8 cellular contexts compared by ENCODE assay signal in genomic region chr12:6767592-6768384, GRCh38. TPM values are rescaled to one million over a fixed set of nuclear protein-coding genes. Genes with fewer than 3 reads are reported as not detected.
DNase-seq lines count a peak whose midpoint lies in the region; ATAC-seq, FAIRE-seq and TF ChIP-seq lines count a peak whose summit lies in the region.

No MANE protein-coding gene starts in this region.

- H3K27ac ChIP-seq in RWPE2 (ENCODE audit: poor library complexity, severe bottlenecking) (peak overlapping the region; percentile 86), esophagus muscularis mucosa (replicated peaks in 1 of 4) (peak overlapping the region; percentile 95 to 100 (median 96))

- H3K27me3 ChIP-seq in RWPE2 (ENCODE audit: insufficient read depth, poor library complexity, severe bottlenecking), result no peaks in the 10 kb centered on the region
- H3K27me3 ChIP-seq in esophagus muscularis mucosa, result no peaks in the 10 kb centered on the region

- H3K4me1 ChIP-seq in RWPE2 (ENCODE audit: insufficient read depth, poor library complexity, severe bottlenecking) (peaks cover 22% of the 10 kb centered on the region), esophagus muscularis mucosa (peaks cover 57 to 86% (median 84%) of the 10 kb centered on the region in 4 donors)

- no peak for TF ChIP-seq CTCF in RWPE2 (IDR thresholded peaks at IDR 0.05; ENCODE audit: poor library complexity, severe bottlenecking)
- no peak for TF ChIP-seq CTCF in esophagus muscularis mucosa (IDR thresholded peaks at IDR 0.05)

- intact Hi-C loops in esophagus muscularis mucosa (cut with DNase I), result no loop called here

- TF ChIP-seq POLR2A in GM12891 (IDR thresholded peaks at IDR 0.05; ENCODE audit: low read depth, low read length), result no peak
- no peak for TF ChIP-seq POLR2A in esophagus muscularis mucosa (IDR thresholded peaks at IDR 0.05; ENCODE audit: low read depth)

- peak; percentile 85 for FAIRE-seq in GM12891 (lab: Jason Lieb, UNC)

- H3K36me3 ChIP-seq in RWPE2 (ENCODE audit: low read depth) (peaks cover 9% of the 10 kb centered on the region; the same call in 1 of the 2 replicates), esophagus muscularis mucosa (peaks cover 12 to 25% (median 21%) of the 10 kb centered on the region in 4 donors)

- H3K9me3 ChIP-seq in RWPE2 (ENCODE audit: severe bottlenecking) (no peaks in the 10 kb centered on the region), esophagus muscularis mucosa (no peaks in the 10 kb centered on the region)

- no peak for TF ChIP-seq EP300 in esophagus muscularis mucosa (IDR thresholded peaks at IDR 0.05)

- 6% methylated on average over 22 of the region's 31 CpGs for WGBS in esophagus muscularis mucosa

- ATAC-seq in RWPE2 (ENCODE audit: low read depth), result no peak
- no peak for ATAC-seq in GM19467 (IDR thresholded peaks at IDR 0.05; ENCODE audit: unreplicated experiment)
- no peak for ATAC-seq in HG03439 (IDR thresholded peaks at IDR 0.05; ENCODE audit: unreplicated experiment)

- H3K4me3 ChIP-seq in RWPE2 (ENCODE audit: severe bottlenecking) (peak overlapping the region; percentile 95), esophagus muscularis mucosa (peak overlapping the region; percentile 63 to 93 (median 78))

- no peak for DNase-seq in GM12891 (ENCODE audit: insufficient read length, low spot score)
- no peak for DNase-seq in RWPE2 (ENCODE audit: low spot score)
- no peak for DNase-seq in esophagus muscularis mucosa (ENCODE audit: extremely low spot score)
- peak in 35 of 56 donors; percentile 22 to 83 (median 46) for DNase-seq in nucleus accumbens (lab: John Stamatoyannopoulos, UW)
- no peak for DNase-seq in activated gamma-delta T cell treated with Interleukin-2 at 50 U/mL for 16 hours
- DNase-seq in midbrain (lab: John Stamatoyannopoulos, UW), result no peak

TF ChIP-seq in GM12891, 5 proteins besides CTCF, POLR2A, EP300 and RAD21:
- TF ChIP-seq PAX5 (IDR thresholded peaks at IDR 0.05; ENCODE audit: insufficient read depth, low read length, severe bottlenecking) (no peak), POU2F2 (IDR thresholded peaks at IDR 0.05; ENCODE audit: low read depth, low read length) (no peak), TAF1 (IDR thresholded peaks at IDR 0.05; ENCODE audit: low read depth, low read length) (no peak)
TF ChIP-seq in GM12891: peak in this region for 0.

RNA-seq across cellular contexts. Expression of gene PTMS, which starts 1.6 kb away (rescaled TPM):
- 58.6 TPM for polyA plus RNA-seq in GM12891 (2012; ENCODE audit: low read depth, missing spikeins)
- 100 to 1,000 TPM; 256 to 419 (median 338) TPM for total RNA-seq in esophagus muscularis mucosa

RNA-seq across cellular contexts. Expression of gene LAG3, which starts 4.5 kb away (rescaled TPM):
- polyA plus RNA-seq in GM12891 (2012; ENCODE audit: low read depth, missing spikeins), result 1.4 TPM
- 1 to 10 TPM; 1.7 to 4.0 (median 2.9) TPM for total RNA-seq in esophagus muscularis mucosa

RNA-seq across cellular contexts. Expression of gene MLF2, which starts 14.8 kb away (rescaled TPM):
- 112 TPM for polyA plus RNA-seq in GM12891 (2012; ENCODE audit: low read depth, missing spikeins)
- 100 to 1,000 TPM; 169 to 247 (median 214) TPM for total RNA-seq in esophagus muscularis mucosa

RNA-seq across cellular contexts. Expression of gene CD4, which starts 21.5 kb away (rescaled TPM):
- 15.3 TPM for polyA plus RNA-seq in GM12891 (2012; ENCODE audit: low read depth, missing spikeins)
- 10 to 100 TPM in 2 of 4 donors, 1 to 10 TPM in 2; 6.6 to 16.2 (median 10.1) TPM for total RNA-seq in esophagus muscularis mucosa

RNA-seq across cellular contexts. Expression of gene COPS7A, which starts 43.9 kb away (rescaled TPM):
- polyA plus RNA-seq in GM12891 (2012; ENCODE audit: low read depth, missing spikeins), result 36.6 TPM
- total RNA-seq in esophagus muscularis mucosa, result 10 to 100 TPM; 51.9 to 71.8 (median 63.0) TPM

Comparison
In these comparisons a context has a peak if more than half of its experiments do, and no peak if none do; other contexts are left out.
1. DNase-seq: peak in nucleus accumbens (35 of 56); none in GM12891 (single experiment), RWPE2 (single experiment), esophagus muscularis mucosa (single experiment), activated gamma-delta T cell treated with Interleukin-2 at 50 U/mL for 16 hours (single experiment) and midbrain (single experiment).